ENCODE assay signal across 8 cellular contexts in the genomic region with DNA sequence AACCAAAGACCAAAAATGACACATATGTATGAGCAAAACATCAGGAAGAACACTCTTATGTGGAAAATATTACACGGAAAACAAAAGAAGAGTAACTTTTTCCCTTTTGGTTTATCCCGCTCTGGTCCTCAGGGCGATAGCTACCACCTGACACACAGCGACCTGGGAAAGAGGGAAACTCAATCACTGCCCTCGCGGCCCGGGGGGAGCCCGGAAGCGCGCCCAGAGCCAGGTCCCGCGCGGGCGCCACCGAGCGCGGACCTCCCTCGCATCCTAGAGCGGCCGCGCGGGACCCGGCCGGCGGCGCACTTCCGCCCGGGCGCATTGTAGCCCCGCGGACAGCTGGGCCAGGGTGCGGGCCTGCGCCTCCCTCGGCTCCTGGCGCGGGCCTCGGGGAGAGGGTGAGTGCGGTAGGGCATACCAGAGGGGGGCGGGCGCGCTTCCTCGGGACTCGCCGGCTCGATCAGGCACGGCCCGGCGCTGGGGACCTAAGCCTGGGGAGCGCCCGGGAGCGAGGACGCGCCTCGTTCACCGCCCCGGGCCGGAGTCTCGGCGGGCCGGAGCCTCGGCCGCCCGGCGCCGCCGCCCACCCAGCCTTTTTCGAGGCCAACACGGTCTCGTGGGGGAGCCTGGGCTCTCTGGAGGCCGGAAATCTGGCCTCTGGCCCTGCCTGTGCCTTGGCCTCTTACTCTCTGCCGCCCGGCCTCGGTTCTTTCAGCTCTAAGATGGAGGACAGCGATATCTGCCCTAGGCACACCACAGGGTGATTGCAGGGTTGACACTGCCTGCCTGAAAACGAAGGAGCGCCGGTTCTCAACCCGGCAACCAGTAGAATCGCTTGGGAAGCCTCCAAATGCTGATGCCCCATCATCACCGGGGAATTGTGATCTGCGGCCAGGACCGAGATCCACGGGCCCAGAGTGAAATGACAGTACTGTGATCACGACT. TPM values are rescaled to one million over a fixed set of nuclear protein-coding genes. Genes with fewer than 3 reads are reported as not detected.
DNase-seq lines count a peak whose midpoint lies in the region; TF ChIP-seq lines count a peak whose summit lies in the region.

Gene ELAC1, plus strand, starts transcription at position 327 of the 948 bp plus-strand sequence. CDS start 6,365 bp downstream, outside the sequence.

- peak within 1 kb of the TSS; percentile 87 for H3K4me3 ChIP-seq in GM23248
- peak within 1 kb of the TSS; percentile 76 to 86 for H3K4me3 ChIP-seq in foreskin fibroblast (ENCODE audit: low read depth in 1 of 2, low read length in 2 of 2)
- peak within 1 kb of the TSS; percentile 81 for H3K4me3 ChIP-seq in neuron (ENCODE audit: low read length)
- H3K4me3 ChIP-seq in subcutaneous abdominal adipose tissue (ENCODE audit: low read depth in 1 of 5, low read length in 5 of 5): peak within 1 kb of the TSS; percentile 80 to 95 (median 88)

- H3K79me2 ChIP-seq in GM23248 (ENCODE audit: insufficient read depth): peaks cover 19% of the 10 kb centered on the region

- H3K36me3 ChIP-seq in GM23248 (ENCODE audit: low read depth) (no peaks in the 10 kb centered on the region), neuron (ENCODE audit: insufficient read depth, low read length) (no peaks in the 10 kb centered on the region), subcutaneous abdominal adipose tissue (ENCODE audit: control insufficient read depth in 5 of 5, insufficient read depth in 5 of 5, low read length in 5 of 5) (no peaks in the 10 kb centered on the region)

- no peaks in the 10 kb centered on the region for H3K27me3 ChIP-seq in GM23248 (replicated peaks; ENCODE audit: insufficient read depth)
- no peaks in the 10 kb centered on the region for H3K27me3 ChIP-seq in neuron (ENCODE audit: insufficient read depth, low read length)
- H3K27me3 ChIP-seq in subcutaneous abdominal adipose tissue (ENCODE audit: control insufficient read depth in 5 of 5, insufficient read depth in 4 of 5, low read length in 5 of 5): no peaks in the 10 kb centered on the region

- H4K20me1 ChIP-seq in GM23248 (ENCODE audit: insufficient read depth): no peaks in the 10 kb centered on the region

- no peaks in the 10 kb centered on the region for H3K9me3 ChIP-seq in GM23248 (ENCODE audit: low read depth)
- peaks cover 7% of the 10 kb centered on the region for H3K9me3 ChIP-seq in neuron (ENCODE audit: low read length)
- peaks cover 0 to 6% (median 0%) of the 10 kb centered on the region in 5 donors for H3K9me3 ChIP-seq in subcutaneous abdominal adipose tissue (ENCODE audit: control insufficient read depth in 5 of 5, low read length in 5 of 5)

- H3K27ac ChIP-seq in GM23248 (peak within 1 kb of the TSS; percentile 92), subcutaneous abdominal adipose tissue (ENCODE audit: low read depth, low read length) (peak within 1 kb of the TSS; percentile 94)

- H3K4me1 ChIP-seq in GM23248 (ENCODE audit: insufficient read depth): peaks cover 12% of the 10 kb centered on the region
- H3K4me1 ChIP-seq in neuron (ENCODE audit: insufficient read depth, low read length): peaks cover 15% of the 10 kb centered on the region
- peaks cover 0 to 18% (median 15%) of the 10 kb centered on the region in 5 donors for H3K4me1 ChIP-seq in subcutaneous abdominal adipose tissue (ENCODE audit: control insufficient read depth in 5 of 5, insufficient read depth in 5 of 5, low read length in 5 of 5)

- TF ChIP-seq CTCF in foreskin fibroblast (IDR thresholded peaks at IDR 0.05; ENCODE audit: low read depth, low read length): no peak

- in situ Hi-C loops in GM23248 (cut with MboI): no loop called here

- H3K9ac ChIP-seq in GM23248: peak within 1 kb of the TSS; percentile 96
- H3K9ac ChIP-seq in subcutaneous abdominal adipose tissue (ENCODE audit: low read length in 5 of 5): peak within 1 kb of the TSS; percentile 75 to 100 (median 93)

- no peaks in the 10 kb centered on the region for H3K9me2 ChIP-seq in GM23248 (ENCODE audit: insufficient read depth)

- H3F3A ChIP-seq in GM23248 (ENCODE audit: insufficient read depth): peaks cover 18% of the 10 kb centered on the region

- peak; percentile 86 for DNase-seq in ELR (ENCODE audit: low read depth)
- peak; percentile 91 for DNase-seq in GM23248
- peak; percentile 53 to 63 for DNase-seq in Kasumi-1 (lab: John Stamatoyannopoulos, UW)
- peak; percentile 61 to 74 for DNase-seq in SHP77 (lab: John Stamatoyannopoulos, UW)
- DNase-seq in activated gamma-delta T cell treated with anti-CD3 and anti-CD28 coated beads, Interleukin-2, amount 50 U/mL, for 16 hours (ENCODE audit: low read depth): peak; percentile 39
- peak; percentile 77 to 92 for DNase-seq in foreskin fibroblast

- WGBS in GM23248 (ENCODE audit: low coverage in 1 of 2, low lambda C conversion rate in 2 of 2, missing lambda C conversion rate in 2 of 2), 2 experiments: 1 to 2% methylated on average over 51 to 79 of the region's 84 CpGs

- H2AFZ ChIP-seq in GM23248 (peak within 1 kb of the TSS; percentile 94), neuron (ENCODE audit: low read depth, low read length) (peak within 1 kb of the TSS; percentile 90)

- peak within 1 kb of the TSS; percentile 95 for H3K4me2 ChIP-seq in GM23248 (ENCODE audit: unreplicated experiment)

RNA-seq across cellular contexts. Expression of gene ELAC1, which starts in this region (rescaled TPM):
- total RNA-seq in GM23248 (2014; rRNA removed; shearing (Covaris generic)): 4.8 and 6.2 TPM in 2 replicates
- 12.9 and 13.1 TPM in 2 replicates for polyA plus RNA-seq in GM23248 (2016; fragmentation: Nextera tagmentation; extraction: Ambion mirVana)

Comparison
In these comparisons a context has a peak if more than half of its experiments do, and no peak if none do; other contexts are left out.
1. Peak in every context shown above with its lines: DNase-seq, H3K4me3 ChIP-seq and H3K27ac ChIP-seq.
2. DNase-seq: peak in every context shown above with its lines; median percentile 91 in GM23248; 86 in ELR; 84 in foreskin fibroblast; 68 in SHP77; 58 in Kasumi-1; 39 in activated gamma-delta T cell treated with anti-CD3 and anti-CD28 coated beads, Interleukin-2, amount 50 U/mL, for 16 hours.